ENCODE assay signal across 30 cellular contexts in the genomic region with DNA sequence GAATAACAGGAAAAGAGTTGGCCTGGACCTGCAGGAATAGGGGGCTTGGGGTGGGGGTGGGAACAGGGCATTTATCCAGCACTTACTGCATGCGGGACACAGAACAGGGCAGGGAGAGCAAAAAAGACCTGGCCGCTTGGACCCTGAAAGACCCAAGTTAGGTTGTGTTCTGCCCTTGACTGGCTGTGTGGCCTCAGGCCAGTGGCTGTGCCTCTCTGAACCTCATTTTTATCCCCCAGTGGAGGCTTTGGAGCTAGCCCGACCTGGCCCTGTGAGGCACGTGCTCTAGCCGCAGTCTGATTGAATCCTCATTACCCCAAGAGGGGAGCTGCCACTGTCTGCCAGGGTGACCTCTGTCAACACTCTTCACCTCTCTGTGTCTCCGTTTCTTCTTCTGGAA.
"Had no signal": no experiment of that assay in that cellular context is flagged by ENCODE, and none has a peak within 500 bp of the region (broad histone marks: within the 10 kb centered on the region; RNA-seq: fewer than 3 reads in every experiment).

No MANE protein-coding gene starts in this region.

- H3K36me3 ChIP-seq: adrenal gland, colonic mucosa, heart left ventricle had no signal

- H3K4me3 ChIP-seq: adrenal gland, body of pancreas, colonic mucosa, dorsolateral prefrontal cortex, heart left ventricle had no signal

- H3K9me3 ChIP-seq: adrenal gland, body of pancreas, colonic mucosa had no signal

- H3K9me3 Mint-ChIP-seq: activated CD4-positive, alpha-beta T cell treated with anti-CD3 and anti-CD28 coated beads, Interleukin-2, amount 10 ng/mL, durations not matched to agents 24 days and 14 days; activated naive CD4-positive, alpha-beta T cell treated with anti-CD3 and anti-CD28 coated beads, Interleukin-2, amount 50 U/mL, for 24 hours had no signal

- ATAC-seq: activated CD4-positive, alpha-beta T cell treated with anti-CD3 and anti-CD28 coated beads for 36 hours; activated CD8-positive, alpha-beta memory T cell treated with anti-CD3 and anti-CD28 coated beads, Interleukin-2, amount 10 ng/mL, durations not matched to agents 7 days and 5 days; activated CD8-positive, alpha-beta T cell treated with anti-CD3 and anti-CD28 coated beads, Interleukin-2, amount 10 ng/mL, durations not matched to agents 7 days and 5 days; activated naive CD8-positive, alpha-beta T cell treated with anti-CD3 and anti-CD28 coated beads, Interleukin-2, amount 50 U/mL, for 24 hours; activated T-cell treated with anti-CD3 and anti-CD28 coated beads, Interleukin-2, amount 50 U/mL, for 72 hours; body of pancreas; esophagus mucosa; heart left ventricle had no signal

- H3K4me3 Mint-ChIP-seq: activated CD4-positive, alpha-beta memory T cell treated with anti-CD3 and anti-CD28 coated beads for 36 hours; activated CD4-positive, alpha-beta T cell treated with anti-CD3 and anti-CD28 coated beads for 36 hours; activated CD4-positive, alpha-beta T cell treated with anti-CD3 and anti-CD28 coated beads, Interleukin-2, amount 10 ng/mL, durations not matched to agents 24 days and 14 days; activated CD8-positive, alpha-beta memory T cell treated with anti-CD3 and anti-CD28 coated beads, Interleukin-2, amount 10 ng/mL, durations not matched to agents 7 days and 5 days; activated CD8-positive, alpha-beta T cell treated with anti-CD3 and anti-CD28 coated beads, Interleukin-2, amount 10 ng/mL, durations not matched to agents 7 days and 5 days; activated naive CD4-positive, alpha-beta T cell treated with anti-CD3 and anti-CD28 coated beads for 36 hours; activated naive CD4-positive, alpha-beta T cell treated with anti-CD3 and anti-CD28 coated beads, Interleukin-2, amount 50 U/mL, for 24 hours; activated naive CD8-positive, alpha-beta T cell treated with anti-CD3 and anti-CD28 coated beads for 36 hours; activated naive CD8-positive, alpha-beta T cell treated with anti-CD3 and anti-CD28 coated beads, Interleukin-2, amount 50 U/mL, for 24 hours; activated T-cell treated with anti-CD3 and anti-CD28 coated beads, Interleukin-2, amount 50 U/mL, for 72 hours; dendritic cell treated with granulocyte-macrophage colony-stimulating factor and Interleukin-4, amounts not matched to agents 40 ng/mL and 50 ng/mL, for 4 days; endodermal cell had no signal

- H3K27ac Mint-ChIP-seq: activated CD4-positive, alpha-beta memory T cell treated with anti-CD3 and anti-CD28 coated beads for 36 hours; activated CD4-positive, alpha-beta T cell treated with anti-CD3 and anti-CD28 coated beads for 36 hours; activated CD4-positive, alpha-beta T cell treated with anti-CD3 and anti-CD28 coated beads, Interleukin-2, amount 10 ng/mL, durations not matched to agents 24 days and 14 days; activated CD8-positive, alpha-beta memory T cell treated with anti-CD3 and anti-CD28 coated beads, Interleukin-2, amount 10 ng/mL, durations not matched to agents 7 days and 5 days; activated CD8-positive, alpha-beta T cell treated with anti-CD3 and anti-CD28 coated beads, Interleukin-2, amount 10 ng/mL, durations not matched to agents 7 days and 5 days; activated naive CD4-positive, alpha-beta T cell treated with anti-CD3 and anti-CD28 coated beads for 36 hours; activated naive CD4-positive, alpha-beta T cell treated with anti-CD3 and anti-CD28 coated beads, Interleukin-2, amount 50 U/mL, for 24 hours; activated naive CD8-positive, alpha-beta T cell treated with anti-CD3 and anti-CD28 coated beads for 36 hours; activated naive CD8-positive, alpha-beta T cell treated with anti-CD3 and anti-CD28 coated beads, Interleukin-2, amount 50 U/mL, for 24 hours; activated T-cell treated with anti-CD3 and anti-CD28 coated beads, Interleukin-2, amount 50 U/mL, for 72 hours; dendritic cell treated with granulocyte-macrophage colony-stimulating factor and Interleukin-4, amounts not matched to agents 40 ng/mL and 50 ng/mL, for 4 days; endodermal cell had no signal

- DNase-seq: activated CD4-positive, alpha-beta memory T cell treated with anti-CD3 and anti-CD28 coated beads for 36 hours; activated CD4-positive, alpha-beta T cell treated with anti-CD3 and anti-CD28 coated beads for 36 hours; activated CD4-positive, alpha-beta T cell treated with anti-CD3 and anti-CD28 coated beads, Interleukin-2, amount 10 ng/mL, durations not matched to agents 24 days and 14 days; activated CD4-positive, CD25-positive, alpha-beta regulatory T cell; activated CD4-positive, CD25-positive, alpha-beta regulatory T cell treated with anti-CD3 and anti-CD28 coated beads, Interleukin-2, amount 50 U/mL, for 72 hours; activated CD8-positive, alpha-beta memory T cell treated with anti-CD3 and anti-CD28 coated beads, Interleukin-2, amount 10 ng/mL, durations not matched to agents 7 days and 5 days; activated CD8-positive, alpha-beta memory T cell treated with anti-CD3 and anti-CD28 coated beads, Interleukin-2, amount 50 U/mL, for 4 hours; activated CD8-positive, alpha-beta T cell treated with anti-CD3 and anti-CD28 coated beads, Interleukin-2, amount 10 ng/mL, durations not matched to agents 7 days and 5 days; activated naive CD4-positive, alpha-beta T cell treated with anti-CD3 and anti-CD28 coated beads for 36 hours; activated naive CD8-positive, alpha-beta T cell treated with anti-CD3 and anti-CD28 coated beads for 36 hours; activated naive CD8-positive, alpha-beta T cell treated with anti-CD3 and anti-CD28 coated beads, Interleukin-2, amount 50 U/mL, for 24 hours; activated T-cell treated with anti-CD3 and anti-CD28 coated beads, Interleukin-2, amount 50 U/mL, for 1 hour; activated T-cell treated with anti-CD3 and anti-CD28 coated beads, Interleukin-2, amount 50 U/mL, for 72 hours; adrenal gland; amygdala; aorta; body of pancreas; central memory CD4-positive, alpha-beta T cell; cerebellar nuclear complex; colonic mucosa; dorsolateral prefrontal cortex; effector memory CD4-positive, alpha-beta T cell; endodermal cell; foreskin fibroblast; glutamatergic neuron; heart left ventricle; T-helper 2 cell had no signal

- H3K4me1 Mint-ChIP-seq: activated CD4-positive, alpha-beta T cell treated with anti-CD3 and anti-CD28 coated beads for 36 hours; activated CD4-positive, alpha-beta T cell treated with anti-CD3 and anti-CD28 coated beads, Interleukin-2, amount 10 ng/mL, durations not matched to agents 24 days and 14 days; activated CD8-positive, alpha-beta memory T cell treated with anti-CD3 and anti-CD28 coated beads, Interleukin-2, amount 10 ng/mL, durations not matched to agents 7 days and 5 days; activated naive CD4-positive, alpha-beta T cell treated with anti-CD3 and anti-CD28 coated beads, Interleukin-2, amount 50 U/mL, for 24 hours; activated naive CD8-positive, alpha-beta T cell treated with anti-CD3 and anti-CD28 coated beads for 36 hours; activated naive CD8-positive, alpha-beta T cell treated with anti-CD3 and anti-CD28 coated beads, Interleukin-2, amount 50 U/mL, for 24 hours had no signal

- H3K27me3 Mint-ChIP-seq: activated CD4-positive, alpha-beta T cell treated with anti-CD3 and anti-CD28 coated beads, Interleukin-2, amount 10 ng/mL, durations not matched to agents 24 days and 14 days; activated CD8-positive, alpha-beta memory T cell treated with anti-CD3 and anti-CD28 coated beads, Interleukin-2, amount 10 ng/mL, durations not matched to agents 7 days and 5 days; dendritic cell treated with granulocyte-macrophage colony-stimulating factor and Interleukin-4, amounts not matched to agents 40 ng/mL and 50 ng/mL, for 4 days had no signal

- H3K36me3 Mint-ChIP-seq: activated CD4-positive, alpha-beta memory T cell treated with anti-CD3 and anti-CD28 coated beads for 36 hours; activated CD8-positive, alpha-beta memory T cell treated with anti-CD3 and anti-CD28 coated beads, Interleukin-2, amount 10 ng/mL, durations not matched to agents 7 days and 5 days; activated naive CD4-positive, alpha-beta T cell treated with anti-CD3 and anti-CD28 coated beads, Interleukin-2, amount 50 U/mL, for 24 hours; activated naive CD8-positive, alpha-beta T cell treated with anti-CD3 and anti-CD28 coated beads for 36 hours had no signal

- H3K4me1 ChIP-seq: adrenal gland, body of pancreas, colonic mucosa had no signal

- H3K27ac ChIP-seq: adrenal gland, body of pancreas, colonic mucosa, dorsolateral prefrontal cortex, heart left ventricle had no signal

- H3K27me3 ChIP-seq: adrenal gland, body of pancreas, colonic mucosa, dorsolateral prefrontal cortex, heart left ventricle had no signal
